Comparison of ENCODE assay signal across 10 cellular contexts in genomic region chr10:34526758-34527730, GRCh38.
DNase-seq lines count a peak whose midpoint lies in the region; ATAC-seq and TF ChIP-seq lines count a peak whose summit lies in the region.
"Had no signal": no experiment of that assay in that cellular context is flagged by ENCODE, and none has a peak within 500 bp of the region (broad histone marks: within the 10 kb centered on the region; RNA-seq: fewer than 3 reads in every experiment).

No MANE protein-coding gene starts in this region.

- in situ Hi-C loops in GM13976 (cut with MboI; ENCODE audit: low sequenced_read_pairs, unreplicated experiment) = no loop called here

- H3K9me3 ChIP-seq in RWPE2 (ENCODE audit: severe bottlenecking) (no peaks in the 10 kb centered on the region), psoas muscle (no peaks in the 10 kb centered on the region)

- no peak overlapping the region for H3K27ac Mint-ChIP-seq in activated CD4-positive, alpha-beta memory T cell treated with anti-CD3 and anti-CD28 coated beads for 36 hours
- H3K27ac Mint-ChIP-seq: immature natural killer cell; T-helper 1 cell treated with Interleukin-12 subunit alpha and Interleukin-12 subunit beta and Interleukin-4 antibody, amounts not matched to agents 30 μg/mL and 1 μg/mL, for 36 hours had no signal

- peaks cover 9% of the 10 kb centered on the region for H3K4me1 Mint-ChIP-seq in activated CD4-positive, alpha-beta memory T cell treated with anti-CD3 and anti-CD28 coated beads for 36 hours (ENCODE audit: low read depth)
- H3K4me1 Mint-ChIP-seq: immature natural killer cell had no signal

- CTCF ChIA-PET in activated CD4-positive, alpha-beta memory T cell treated with anti-CD3 and anti-CD28 coated beads for 36 hours (lab: Charles Lee) = no interaction called here

- H3K36me3 Mint-ChIP-seq in activated CD4-positive, alpha-beta memory T cell treated with anti-CD3 and anti-CD28 coated beads for 36 hours = no peaks in the 10 kb centered on the region
- H3K36me3 Mint-ChIP-seq: immature natural killer cell had no signal

- no peaks in the 10 kb centered on the region for H3K9me3 Mint-ChIP-seq in activated CD4-positive, alpha-beta memory T cell treated with anti-CD3 and anti-CD28 coated beads for 36 hours
- H3K9me3 Mint-ChIP-seq: immature natural killer cell; T-helper 1 cell treated with Interleukin-12 subunit alpha and Interleukin-12 subunit beta and Interleukin-4 antibody, amounts not matched to agents 30 μg/mL and 1 μg/mL, for 36 hours had no signal

- intact Hi-C loops in psoas muscle (cut with DNase I) = loop anchor here (5.0 to 10.0 kb wide), 2 partner anchors 108 to 110 kb away; no protein-coding TSS in a partner anchor
- intact Hi-C loops in activated CD4-positive, alpha-beta memory T cell treated with anti-CD3 and anti-CD28 coated beads for 36 hours (cut with micrococcal nuclease) = no loop called here

- POLR2A ChIA-PET in activated CD4-positive, alpha-beta memory T cell treated with anti-CD3 and anti-CD28 coated beads for 36 hours (lab: Charles Lee) = no interaction called here

- 49 to 55% (median 51%) methylated on average over 7 of the region's 7 CpGs for WGBS in psoas muscle, 3 donors

- H3K27me3 ChIP-seq in RWPE2 (ENCODE audit: insufficient read depth, poor library complexity, severe bottlenecking) (no peaks in the 10 kb centered on the region), psoas muscle (ENCODE audit: insufficient read depth in 3 of 3, low read length in 2 of 3) (no peaks in the 10 kb centered on the region)

- no peak overlapping the region for H3K4me3 Mint-ChIP-seq in activated CD4-positive, alpha-beta memory T cell treated with anti-CD3 and anti-CD28 coated beads for 36 hours
- H3K4me3 Mint-ChIP-seq: immature natural killer cell; T-helper 1 cell treated with Interleukin-12 subunit alpha and Interleukin-12 subunit beta and Interleukin-4 antibody, amounts not matched to agents 30 μg/mL and 1 μg/mL, for 36 hours had no signal

- H3K27ac ChIP-seq in RWPE2 (ENCODE audit: poor library complexity, severe bottlenecking) = peak overlapping the region; percentile 97
- H3K27ac ChIP-seq in psoas muscle = peak overlapping the region; percentile 46

- H3K4me1 ChIP-seq in RWPE2 (ENCODE audit: insufficient read depth, poor library complexity, severe bottlenecking) (peaks cover 40% of the 10 kb centered on the region), psoas muscle (peaks cover 27% of the 10 kb centered on the region)

- TF ChIP-seq CTCF in GM13976 (IDR thresholded peaks at IDR 0.05; ENCODE audit: borderline replicate concordance, control extremely low read depth, extremely low read depth, insufficient read depth, missing control alignments) = peak; percentile 7
- TF ChIP-seq CTCF in RWPE2 (IDR thresholded peaks at IDR 0.05; ENCODE audit: poor library complexity, severe bottlenecking) = peak; percentile 70
- no peak for TF ChIP-seq CTCF in psoas muscle (IDR thresholded peaks at IDR 0.05)

- peaks cover 8% of the 10 kb centered on the region for H3K27me3 Mint-ChIP-seq in activated CD4-positive, alpha-beta memory T cell treated with anti-CD3 and anti-CD28 coated beads for 36 hours

- no peaks in the 10 kb centered on the region for H3K36me3 ChIP-seq in RWPE2 (ENCODE audit: low read depth)
- no peaks in the 10 kb centered on the region for H3K36me3 ChIP-seq in psoas muscle (ENCODE audit: insufficient read depth in 1 of 2, low read depth in 1 of 2)

- DNase-seq in GM13976 (ENCODE audit: low spot score) (no peak), RWPE2 (ENCODE audit: low spot score) (no peak), foreskin melanocyte (peak; percentile 45), psoas muscle (no peak), putamen (ENCODE audit: low spot score) (no peak)
- DNase-seq in activated CD4-positive, alpha-beta memory T cell treated with anti-CD3 and anti-CD28 coated beads for 36 hours = no peak
- no peak for DNase-seq in stimulated activated CD4-positive, alpha-beta T cell treated with anti-CD3 and anti-CD28 coated beads, Interleukin-15, amount 100 ng/mL, for 24 hours
- DNase-seq: immature natural killer cell had no signal

- ATAC-seq in RWPE2 (ENCODE audit: low read depth) (peak; percentile 63), psoas muscle (peak in 3 of 4 donors; percentile 15 to 50 (median 34)), GM21786 (IDR thresholded peaks at IDR 0.05; ENCODE audit: unreplicated experiment) (no peak)

- no peak overlapping the region for H3K4me3 ChIP-seq in RWPE2 (ENCODE audit: severe bottlenecking)
- no peak overlapping the region for H3K4me3 ChIP-seq in psoas muscle
